In the genomic region with DNA sequence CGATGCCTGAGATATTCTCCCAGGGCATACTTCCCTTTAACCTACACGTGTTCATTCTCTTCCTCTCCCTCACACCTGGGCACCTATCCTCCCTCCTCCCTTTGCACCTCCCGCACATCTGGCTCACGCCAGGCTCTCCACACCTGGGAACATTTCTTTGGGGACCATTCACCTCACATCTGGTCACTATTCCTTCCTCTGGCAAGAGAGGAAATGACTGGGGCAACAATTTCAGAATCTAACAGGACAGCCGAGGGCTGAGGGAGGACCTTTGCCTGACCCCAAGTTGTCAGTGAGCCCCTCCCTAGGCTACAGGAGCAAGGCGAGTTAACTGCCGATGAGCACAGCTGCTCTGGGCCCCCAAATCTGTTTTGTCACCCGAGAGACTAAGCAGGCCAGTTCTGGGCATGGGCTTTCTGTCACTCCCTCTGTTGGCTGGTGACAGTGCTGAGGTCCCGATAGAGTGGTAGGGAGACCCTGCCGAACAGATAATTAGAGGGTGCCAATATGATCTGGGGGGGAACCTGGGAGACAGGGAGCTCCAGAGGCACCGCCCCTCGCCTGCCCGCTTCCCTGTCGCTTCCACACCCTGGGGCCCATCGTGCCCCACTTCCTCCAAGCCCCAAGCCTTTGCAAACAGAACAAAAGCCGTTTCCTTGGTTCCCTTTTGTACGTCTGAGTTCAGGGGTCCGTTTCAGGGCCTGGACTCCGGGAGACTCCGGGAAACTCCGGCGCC, we compare ENCODE assay signal across 15 cellular contexts. TPM values are rescaled to one million over a fixed set of nuclear protein-coding genes. Genes with fewer than 3 reads are reported as not detected.
A peak's percentile ranks its signal among the peaks of the same experiment; 100 is the strongest.
DNase-seq lines count a peak whose midpoint lies in the region; ATAC-seq, FAIRE-seq and TF ChIP-seq lines count a peak whose summit lies in the region.
"Had no signal": no experiment of that assay in that cellular context is flagged by ENCODE, and none has a peak within 500 bp of the region (broad histone marks: within the 10 kb centered on the region; RNA-seq: fewer than 3 reads in every experiment).

No MANE protein-coding gene starts in this region.

- POLR2A ChIA-PET in HepG2 (lab: Yijun Ruan, JAX), result no interaction called here
- POLR2A ChIA-PET in T-cell (lab: Charles Lee), result no interaction called here

- TF ChIP-seq CTCF in HepG2 (CRISPR knock-in tag; IDR thresholded peaks at IDR 0.05) (no peak), right lobe of liver (IDR thresholded peaks at IDR 0.05) (no peak)

- in situ Hi-C loops in HepG2 (cut with HindIII; ENCODE audit: extremely low pct_ligation_motif_present, low pct_unique_long_range_greater_than_20kb), result loop anchor here (5.0 kb wide), 1 partner anchor 65 kb away; no protein-coding TSS in a partner anchor

- no peak overlapping the region for H3K4me3 ChIP-seq in HepG2 (replicated peaks in 1 of 3; ENCODE audit: insufficient read depth in 1 of 3, low read depth in 2 of 3, low read length in 3 of 3)
- H3K4me3 ChIP-seq in right lobe of liver, result no peak overlapping the region
- H3K4me3 ChIP-seq: cardiac muscle cell, lower lobe of right lung, uterus had no signal

- peaks cover 6 to 8% (median 6%) of the 10 kb centered on the region in 3 donors for H3K4me1 Mint-ChIP-seq in T-cell
- H3K4me1 Mint-ChIP-seq in activated naive CD8-positive, alpha-beta T cell treated with anti-CD3 and anti-CD28 coated beads for 36 hours, result peaks cover 3% of the 10 kb centered on the region

- no peak overlapping the region for H2AFZ ChIP-seq in HepG2 (ENCODE audit: low read length)

- intact Hi-C loops in HepG2 (cut with micrococcal nuclease; ENCODE audit: unreplicated experiment), result loop anchor here (1.0 kb wide), 3 partner anchors 38 to 67 kb away; no protein-coding TSS in a partner anchor
- intact Hi-C loops in right lobe of liver (cut with DNase I), result loop anchor here in 1 of 2 donors (5.0 kb wide), 1 partner anchor 65 kb away; no protein-coding TSS in a partner anchor

- TF ChIP-seq POLR2A in HepG2 (IDR thresholded peaks at IDR 0.05; ENCODE audit: insufficient read depth in 1 of 2, low read depth in 2 of 2, low read length in 2 of 2) (no peak), right lobe of liver (IDR thresholded peaks at IDR 0.05) (no peak)

- H3K27me3 ChIP-seq in HepG2 (ENCODE audit: control insufficient read depth in 1 of 2, insufficient read depth in 2 of 2, low read length in 2 of 2) (peaks cover 0 to 38% of the 10 kb centered on the region in 2 experiments; a peak in 4 of 5 replicates), right lobe of liver (no peaks in the 10 kb centered on the region)
- H3K27me3 ChIP-seq: uterus had no signal

- H3K27ac ChIP-seq in HepG2 (ENCODE audit: extremely low read length, insufficient read depth, low read length), result no peak overlapping the region
- H3K27ac ChIP-seq in right lobe of liver, result no peak overlapping the region
- H3K27ac ChIP-seq: cardiac muscle cell, lower lobe of right lung, uterus had no signal

- ATAC-seq in HepG2, result peak; percentile 13; the same call in 1 of the 3 replicates
- ATAC-seq in right lobe of liver, result no peak
- no peak for ATAC-seq in T-cell (replicated peaks in 1 of 4)
- no peak for ATAC-seq in HG02623 (IDR thresholded peaks at IDR 0.05; ENCODE audit: unreplicated experiment)
- no peak for ATAC-seq in HG02571 (IDR thresholded peaks at IDR 0.05; ENCODE audit: unreplicated experiment)

- no peaks in the 10 kb centered on the region for H4K20me1 ChIP-seq in HepG2 (ENCODE audit: insufficient read depth, low read length)

- peak overlapping the region; percentile 10; the same call in 1 of the 2 replicates for H3K4me2 ChIP-seq in HepG2 (ENCODE audit: low read depth, low read length)

- no peaks in the 10 kb centered on the region for H3K9me3 Mint-ChIP-seq in T-cell
- H3K9me3 Mint-ChIP-seq in activated naive CD8-positive, alpha-beta T cell treated with anti-CD3 and anti-CD28 coated beads for 36 hours, result no peaks in the 10 kb centered on the region
- H3K9me3 Mint-ChIP-seq: activated CD4-positive, alpha-beta T cell treated with anti-CD3 and anti-CD28 coated beads, Interleukin-2, amount 10 ng/mL, durations not matched to agents 7 days and 5 days; H9 had no signal

- no peaks in the 10 kb centered on the region for H3K79me2 ChIP-seq in HepG2 (ENCODE audit: insufficient read depth, low read length)

- no peak overlapping the region for H3K9ac ChIP-seq in HepG2 (ENCODE audit: insufficient read depth, low read depth, low read length)

- no peak for TF ChIP-seq RAD21 in HepG2 (CRISPR knock-in tag; IDR thresholded peaks at IDR 0.05)

- no peaks in the 10 kb centered on the region for H3K36me3 Mint-ChIP-seq in T-cell
- H3K36me3 Mint-ChIP-seq in activated naive CD8-positive, alpha-beta T cell treated with anti-CD3 and anti-CD28 coated beads for 36 hours, result no peaks in the 10 kb centered on the region

- H3K9me3 ChIP-seq in HepG2 (ENCODE audit: low read length), result no peaks in the 10 kb centered on the region
- no peaks in the 10 kb centered on the region for H3K9me3 ChIP-seq in right lobe of liver
- H3K9me3 ChIP-seq: lower lobe of right lung, uterus had no signal

- DNase-seq in HepG2 (ENCODE audit: low spot score), result no peak
- no peak for DNase-seq in right lobe of liver
- DNase-seq in T-cell, result no peak
- peak; percentile 86 for DNase-seq in mesenteric fat pad (ENCODE audit: low spot score)
- DNase-seq in activated naive CD8-positive, alpha-beta T cell treated with anti-CD3 and anti-CD28 coated beads for 36 hours, result no peak
- DNase-seq in DMS153 (lab: John Stamatoyannopoulos, UW), result no peak

- CTCF ChIA-PET in HepG2 (lab: Yijun Ruan, JAX; ENCODE audit: low intra/inter-chr PET ratio, low total read pairs), result interaction anchor here (1.2 to 1.9 kb wide), 5 partner anchors 26 to 67 kb away, joined by 3 to 25 read pairs (median 7); no protein-coding TSS in a partner anchor
- CTCF ChIA-PET in T-cell (lab: Charles Lee), result interaction anchor here (0.9 to 4.8 kb wide), 9 partner anchors 16 to 69 kb away, joined by 3 to 75 read pairs (median 5); partner anchors contain the start of gene EIF3F (in 1 of the 2)

- 17% methylated on average over 12 of the region's 22 CpGs for WGBS in HepG2 (ENCODE audit: low lambda C conversion rate)
- WGBS in right lobe of liver (ENCODE audit: insufficient coverage, low coverage, low lambda C conversion rate, missing lambda C conversion rate), result 25% methylated on average over 11 of the region's 22 CpGs

- H3K36me3 ChIP-seq in HepG2 (replicated peaks in 1 of 2; ENCODE audit: control insufficient read depth in 1 of 2, insufficient read depth in 2 of 2, low read length in 2 of 2) (no peaks in the 10 kb centered on the region), right lobe of liver (no peaks in the 10 kb centered on the region)
- H3K36me3 ChIP-seq: cardiac muscle cell, lower lobe of right lung, uterus had no signal

- peaks cover 30 to 34% of the 10 kb centered on the region in 2 donors for H3K27me3 Mint-ChIP-seq in T-cell
- H3K27me3 Mint-ChIP-seq in activated naive CD8-positive, alpha-beta T cell treated with anti-CD3 and anti-CD28 coated beads for 36 hours, result peaks cover 33% of the 10 kb centered on the region

- no peak for FAIRE-seq in HepG2 (lab: Jason Lieb, UNC)
- FAIRE-seq: RCC 7860 had no signal

- peak overlapping the region in 2 of 3 donors; percentile 29 to 41 for H3K4me3 Mint-ChIP-seq in T-cell
- H3K4me3 Mint-ChIP-seq in activated naive CD8-positive, alpha-beta T cell treated with anti-CD3 and anti-CD28 coated beads for 36 hours, result no peak overlapping the region
- H3K4me3 Mint-ChIP-seq: activated CD4-positive, alpha-beta T cell treated with anti-CD3 and anti-CD28 coated beads, Interleukin-2, amount 10 ng/mL, durations not matched to agents 7 days and 5 days had no signal

- H3K4me1 ChIP-seq in HepG2 (ENCODE audit: insufficient read depth, low read length) (no peaks in the 10 kb centered on the region), right lobe of liver (no peaks in the 10 kb centered on the region)
- H3K4me1 ChIP-seq: lower lobe of right lung, uterus had no signal

- TF ChIP-seq EP300 in HepG2 (IDR thresholded peaks at IDR 0.05; ENCODE audit: low read depth in 2 of 2, low read length in 2 of 2) (no peak), HepG2 (CRISPR knock-in tag; IDR thresholded peaks at IDR 0.05; ENCODE audit: borderline replicate concordance) (no peak)

- BruUV-seq in HepG2 (replicated peaks; lab: Mats Ljungman, UMichigan), result no TSS peak

- H3K27ac Mint-ChIP-seq in T-cell, result peak overlapping the region in 1 of 2 donors; percentile 20
- no peak overlapping the region for H3K27ac Mint-ChIP-seq in activated naive CD8-positive, alpha-beta T cell treated with anti-CD3 and anti-CD28 coated beads for 36 hours
- H3K27ac Mint-ChIP-seq: activated CD4-positive, alpha-beta T cell treated with anti-CD3 and anti-CD28 coated beads, Interleukin-2, amount 10 ng/mL, durations not matched to agents 7 days and 5 days; progenitor cell of endocrine pancreas had no signal

RNA-seq across cellular contexts. Expression of gene EIF3F, which starts 45.6 kb away (rescaled TPM):
- total RNA-seq in HepG2 (2016; rRNA removed; fragmentation: Illumina TruSeq; extraction: Trizol) (187 and 191 TPM in 2 replicates), right lobe of liver (10 to 100 TPM; 69.9 to 97.0 (median 84.0) TPM), T-cell (100 to 1,000 TPM; 344 to 400 (median 369) TPM), mesenteric fat pad (144 TPM)
- total RNA-seq in HepG2 (2016; cell fraction: cytosol; rRNA removed; fragmentation: Illumina TruSeq; extraction: Trizol; ENCODE audit: low read depth), result 151 and 167 TPM in 2 replicates
- total RNA-seq in HepG2 (2016; cell fraction: insoluble cytoplasmic fraction; rRNA removed; fragmentation: Illumina TruSeq; extraction: Trizol), result 159 and 176 TPM in 2 replicates
- total RNA-seq in HepG2 (2016; cell fraction: membrane; rRNA removed; fragmentation: Illumina TruSeq; extraction: Trizol), result 328 and 363 TPM in 2 replicates
- total RNA-seq in HepG2 (2016; cell fraction: nucleus; rRNA removed; fragmentation: Illumina TruSeq; extraction: Trizol), result 86.8 and 101 TPM in 2 replicates
- polyA plus RNA-seq in HepG2 (2011; rRNA removed), result 95.1 and 109 TPM in 2 replicates
- 132 and 133 TPM in 2 replicates for polyA plus RNA-seq in HepG2 (2011; cell fraction: cytosol; rRNA removed)
- polyA plus RNA-seq in HepG2 (2011; cell fraction: nucleus; rRNA removed), result 154 and 206 TPM in 2 replicates
- polyA plus RNA-seq in HepG2 (2012), result 198 and 238 TPM in 2 replicates
- polyA plus RNA-seq in HepG2 (2016; cell fraction: cytosol; fragmentation: Illumina TruSeq; extraction: Trizol; ENCODE audit: low read depth), result 208 and 251 TPM in 2 replicates
- 167 and 205 TPM in 2 replicates for polyA plus RNA-seq in HepG2 (2016; cell fraction: insoluble cytoplasmic fraction; fragmentation: Illumina TruSeq; extraction: Trizol; ENCODE audit: low read depth)
- 396 and 465 TPM in 2 replicates for polyA plus RNA-seq in HepG2 (2016; cell fraction: membrane; fragmentation: Illumina TruSeq; extraction: Trizol; ENCODE audit: low read depth)
- polyA plus RNA-seq in HepG2 (2016; cell fraction: nucleus; fragmentation: Illumina TruSeq; extraction: Trizol; ENCODE audit: insufficient read depth, low read depth), result 135 and 154 TPM in 2 replicates
- 104 and 166 TPM in 2 replicates for polyA minus RNA-seq in HepG2 (2011; rRNA and poly(A)+ RNA removed; ENCODE audit: low replicate concordance)
- 106 and 122 TPM in 2 replicates for polyA minus RNA-seq in HepG2 (2011; cell fraction: cytosol; rRNA and poly(A)+ RNA removed)
- 53.3 and 57.3 TPM in 2 replicates for polyA minus RNA-seq in HepG2 (2011; cell fraction: nucleus; rRNA and poly(A)+ RNA removed)
- 100 to 1,000 TPM; 314 to 316 TPM for total RNA-seq in activated naive CD8-positive, alpha-beta T cell treated with anti-CD3 and anti-CD28 coated beads for 36 hours

RNA-seq across cellular contexts. Expression of gene TUB, which starts 48.3 kb away (rescaled TPM):
- total RNA-seq in HepG2 (2016; rRNA removed; fragmentation: Illumina TruSeq; extraction: Trizol) (5.4 and 5.6 TPM in 2 replicates), right lobe of liver (1 to 10 TPM in 2 of 6 experiments, under 1 TPM in 4; 0.42 to 3.1 (median 0.89) TPM), T-cell (under 1 TPM; 0.05 to 0.33 (median 0.19) TPM), mesenteric fat pad (5.9 TPM)
- 0.40 and 0.44 TPM in 2 replicates for total RNA-seq in HepG2 (2016; cell fraction: cytosol; rRNA removed; fragmentation: Illumina TruSeq; extraction: Trizol; ENCODE audit: low read depth)
- 5.3 and 5.6 TPM in 2 replicates for total RNA-seq in HepG2 (2016; cell fraction: insoluble cytoplasmic fraction; rRNA removed; fragmentation: Illumina TruSeq; extraction: Trizol)
- total RNA-seq in HepG2 (2016; cell fraction: membrane; rRNA removed; fragmentation: Illumina TruSeq; extraction: Trizol), result 3.0 and 3.1 TPM in 2 replicates
- total RNA-seq in HepG2 (2016; cell fraction: nucleus; rRNA removed; fragmentation: Illumina TruSeq; extraction: Trizol), result 4.7 and 5.3 TPM in 2 replicates
- polyA plus RNA-seq in HepG2 (2011; rRNA removed), result 4.3 and 4.8 TPM in 2 replicates
- polyA plus RNA-seq in HepG2 (2011; cell fraction: cytosol; rRNA removed), result 2.8 and 2.9 TPM in 2 replicates
- 10.1 and 11.7 TPM in 2 replicates for polyA plus RNA-seq in HepG2 (2011; cell fraction: nucleus; rRNA removed)
- polyA plus RNA-seq in HepG2 (2012), result 2.4 and 2.6 TPM in 2 replicates
- polyA plus RNA-seq in HepG2 (2016; cell fraction: cytosol; fragmentation: Illumina TruSeq; extraction: Trizol; ENCODE audit: low read depth), result 0.19 and 0.22 TPM in 2 replicates
- polyA plus RNA-seq in HepG2 (2016; cell fraction: insoluble cytoplasmic fraction; fragmentation: Illumina TruSeq; extraction: Trizol; ENCODE audit: low read depth), result 3.2 and 3.5 TPM in 2 replicates
- 0.88 and 0.95 TPM in 2 replicates for polyA plus RNA-seq in HepG2 (2016; cell fraction: membrane; fragmentation: Illumina TruSeq; extraction: Trizol; ENCODE audit: low read depth)
- polyA plus RNA-seq in HepG2 (2016; cell fraction: nucleus; fragmentation: Illumina TruSeq; extraction: Trizol; ENCODE audit: insufficient read depth, low read depth), result 6.7 and 6.8 TPM in 2 replicates
- 8.1 TPM in 1 of 2 replicates, not detected in the other for polyA minus RNA-seq in HepG2 (2011; rRNA and poly(A)+ RNA removed; ENCODE audit: low replicate concordance)
- polyA minus RNA-seq in HepG2 (2011; cell fraction: cytosol; rRNA and poly(A)+ RNA removed), result 3.9 and 4.5 TPM in 2 replicates
- 4.9 and 5.2 TPM in 2 replicates for polyA minus RNA-seq in HepG2 (2011; cell fraction: nucleus; rRNA and poly(A)+ RNA removed)
- total RNA-seq in activated naive CD8-positive, alpha-beta T cell treated with anti-CD3 and anti-CD28 coated beads for 36 hours, result under 1 TPM; 0.19 to 0.34 TPM
